Comparison of ENCODE assay signal across 22 cellular contexts in the genomic region with DNA sequence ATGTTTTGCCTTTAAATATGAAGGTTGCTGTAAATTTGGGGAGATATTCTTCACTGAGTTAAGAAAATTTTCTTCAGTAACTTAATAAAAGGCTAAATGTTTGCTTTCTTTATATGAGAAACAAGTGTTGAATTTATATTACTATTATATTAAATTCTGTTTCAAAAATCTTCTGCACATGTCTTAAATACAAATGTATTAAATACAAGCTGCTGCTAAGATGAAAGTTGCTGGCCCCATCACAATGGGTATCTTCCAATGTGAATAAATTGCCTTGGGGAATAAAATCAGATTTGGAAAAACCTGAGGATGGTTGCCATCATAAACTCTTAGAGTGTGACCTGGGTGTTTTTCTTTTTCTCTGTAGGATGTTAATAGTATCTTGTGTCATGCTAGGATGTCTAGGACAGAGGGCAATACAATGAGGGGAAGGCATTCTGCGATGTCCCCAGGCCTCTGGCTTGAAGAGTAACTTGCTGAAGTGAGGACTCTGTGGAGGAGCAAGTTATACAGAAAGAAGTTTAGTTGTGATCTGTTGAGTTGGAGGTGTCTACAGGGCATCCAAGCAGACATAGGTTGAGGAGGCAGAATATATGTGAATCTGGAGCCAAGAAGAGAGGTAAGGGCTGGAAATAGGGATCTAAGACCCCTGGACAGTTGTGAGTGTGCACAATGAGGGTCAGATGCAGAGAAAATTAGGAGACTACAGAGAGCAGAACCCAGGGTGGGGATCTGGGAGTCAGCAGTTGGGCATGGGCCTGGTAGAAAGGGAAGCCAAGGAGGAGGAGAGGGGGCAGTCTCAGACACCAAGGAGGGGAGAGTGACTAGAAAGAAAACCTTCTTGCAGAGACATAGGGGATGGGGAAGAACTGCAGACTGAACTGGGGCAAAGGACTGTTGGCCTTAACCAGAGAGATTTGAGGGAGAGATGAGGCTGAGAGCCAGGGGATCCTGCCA. TPM values are rescaled to one million over a fixed set of nuclear protein-coding genes. Genes with fewer than 3 reads are reported as not detected.
A peak's percentile ranks its signal among the peaks of the same experiment; 100 is the strongest.
DNase-seq lines count a peak whose midpoint lies in the region; ATAC-seq, FAIRE-seq and TF ChIP-seq lines count a peak whose summit lies in the region.
"Had no signal": no experiment of that assay in that cellular context is flagged by ENCODE, and none has a peak within 500 bp of the region (broad histone marks: within the 10 kb centered on the region; RNA-seq: fewer than 3 reads in every experiment).

No MANE protein-coding gene starts in this region.

- peaks cover 31% of the 10 kb centered on the region for H3K4me1 ChIP-seq in KMS-11 (ENCODE audit: low read depth, poor library complexity, severe bottlenecking)
- H3K4me1 ChIP-seq: Peyer's patch had no signal

- peak overlapping the region; percentile 40 for H3K27ac ChIP-seq in KMS-11
- H3K27ac ChIP-seq: GM23248, HL-60, Peyer's patch, SK-N-MC had no signal

- H3K27me3 Mint-ChIP-seq in stimulated activated naive CD8-positive, alpha-beta T cell treated with anti-CD3 and anti-CD28 coated beads, Interleukin-15, Interleukin-2, amounts not matched to agents 100 ng/mL and 50 ng/mL, for 24 hours, result peaks cover 39% of the 10 kb centered on the region
- peaks cover 74% of the 10 kb centered on the region for H3K27me3 Mint-ChIP-seq in stimulated activated naive CD8-positive, alpha-beta T cell treated with anti-CD3 and anti-CD28 coated beads, Interleukin-15, amount 100 ng/mL, for 72 hours
- H3K27me3 Mint-ChIP-seq in stimulated activated naive B cell treated with anti-CD40 and anti-IgM and Interleukin-4, amounts not matched to agents 10 μg/mL and 1 μg/mL and 100 μg/mL, for 72 hours, result peaks cover 0 to 8% of the 10 kb centered on the region in 2 donors
- H3K27me3 Mint-ChIP-seq in glutamatergic neuron (ENCODE audit: unreplicated experiment) (peaks cover 14% of the 10 kb centered on the region), type B pancreatic cell (peaks cover 40% of the 10 kb centered on the region)

- H3K27ac Mint-ChIP-seq in stimulated activated naive CD8-positive, alpha-beta T cell treated with anti-CD3 and anti-CD28 coated beads, Interleukin-15, Interleukin-2, amounts not matched to agents 100 ng/mL and 50 ng/mL, for 24 hours, result no peak overlapping the region
- peak overlapping the region in 1 of 2 donors; percentile 10 for H3K27ac Mint-ChIP-seq in stimulated activated naive CD8-positive, alpha-beta T cell treated with anti-CD3 and anti-CD28 coated beads, Interleukin-15, amount 100 ng/mL, for 72 hours
- H3K27ac Mint-ChIP-seq in stimulated activated naive B cell treated with anti-CD40 and anti-IgM and Interleukin-4, amounts not matched to agents 10 μg/mL and 1 μg/mL and 100 μg/mL, for 72 hours, result peak overlapping the region; percentile 15
- H3K27ac Mint-ChIP-seq in glutamatergic neuron (ENCODE audit: unreplicated experiment) (no peak overlapping the region), type B pancreatic cell (no peak overlapping the region)
- H3K27ac Mint-ChIP-seq: CD4-positive, CD25-positive, alpha-beta regulatory T cell had no signal

- no peak for DNase-seq in stimulated activated naive CD8-positive, alpha-beta T cell treated with anti-CD3 and anti-CD28 coated beads, Interleukin-15, amount 100 ng/mL, for 72 hours
- no peak for DNase-seq in stimulated activated naive B cell treated with anti-CD40 and anti-IgM and Interleukin-4, amounts not matched to agents 10 μg/mL and 1 μg/mL and 100 μg/mL, for 72 hours
- DNase-seq in kidney tubule cell (ENCODE audit: low spot score) (no peak), glutamatergic neuron (no peak), type B pancreatic cell (ENCODE audit: extremely low spot score, unreplicated experiment) (no peak)
- DNase-seq: CD4-positive, CD25-positive, alpha-beta regulatory T cell; DMS53; GM23248; NCI-H2081 treated with DMSO at 0.1 percent for 48 hours; NCI-H510A; NCI-H774 had no signal

- FAIRE-seq in colon (lab: Jason Lieb, UNC), result peak; percentile 24
- FAIRE-seq: GM12878, GM18507, HTR-8/SVneo had no signal

- peaks cover 4% of the 10 kb centered on the region; the same call in 1 of the 2 replicates for H3K79me2 ChIP-seq in KMS-11 (ENCODE audit: insufficient read depth, low read depth)

- no peak for ATAC-seq in stimulated activated naive CD8-positive, alpha-beta T cell treated with anti-CD3 and anti-CD28 coated beads, Interleukin-15, amount 100 ng/mL, for 72 hours
- ATAC-seq in stimulated activated naive B cell treated with anti-CD40 and anti-IgM and Interleukin-4, amounts not matched to agents 10 μg/mL and 1 μg/mL and 100 μg/mL, for 72 hours (replicated peaks), result no peak
- ATAC-seq: GM12878, Right ventricle myocardium inferior had no signal

- no peak for TF ChIP-seq CTCF in KMS-11 (conservative IDR thresholded peaks at IDR 0.05; ENCODE audit: low read depth, low read length)
- TF ChIP-seq CTCF in glutamatergic neuron (IDR thresholded peaks at IDR 0.05; ENCODE audit: partially characterized antibody, unreplicated experiment), result no peak
- no peak for TF ChIP-seq CTCF in type B pancreatic cell (conservative IDR thresholded peaks at IDR 0.05)

- no peak overlapping the region for H3K4me3 ChIP-seq in KMS-11 (IDR thresholded peaks at IDR 0.05; ENCODE audit: insufficient read depth, low read depth, low read length)
- H3K4me3 ChIP-seq: GM12878, GM23248, Peyer's patch, SK-N-MC had no signal

- H2AFZ ChIP-seq in KMS-11 (ENCODE audit: low read depth), result no peak overlapping the region
- H2AFZ ChIP-seq: GM23248 had no signal

- no peaks in the 10 kb centered on the region for H4K20me1 ChIP-seq in KMS-11 (ENCODE audit: insufficient read depth)

- no peaks in the 10 kb centered on the region; the same call in 1 of the 2 replicates for H3K27me3 ChIP-seq in KMS-11 (ENCODE audit: insufficient read depth, low read depth)
- H3K27me3 ChIP-seq: Peyer's patch had no signal

- no peaks in the 10 kb centered on the region for H3K9me3 Mint-ChIP-seq in stimulated activated naive CD8-positive, alpha-beta T cell treated with anti-CD3 and anti-CD28 coated beads, Interleukin-15, Interleukin-2, amounts not matched to agents 100 ng/mL and 50 ng/mL, for 24 hours
- H3K9me3 Mint-ChIP-seq in stimulated activated naive CD8-positive, alpha-beta T cell treated with anti-CD3 and anti-CD28 coated beads, Interleukin-15, amount 100 ng/mL, for 72 hours, result no peaks in the 10 kb centered on the region
- no peaks in the 10 kb centered on the region for H3K9me3 Mint-ChIP-seq in stimulated activated naive B cell treated with anti-CD40 and anti-IgM and Interleukin-4, amounts not matched to agents 10 μg/mL and 1 μg/mL and 100 μg/mL, for 72 hours
- H3K9me3 Mint-ChIP-seq in glutamatergic neuron (ENCODE audit: unreplicated experiment) (peaks cover 3% of the 10 kb centered on the region), type B pancreatic cell (no peaks in the 10 kb centered on the region)

- H3K4me2 ChIP-seq in KMS-11, result no peak overlapping the region; the same call in 1 of the 2 replicates

- peaks cover 17% of the 10 kb centered on the region for H3K4me1 Mint-ChIP-seq in stimulated activated naive CD8-positive, alpha-beta T cell treated with anti-CD3 and anti-CD28 coated beads, Interleukin-15, Interleukin-2, amounts not matched to agents 100 ng/mL and 50 ng/mL, for 24 hours (ENCODE audit: low read depth)
- H3K4me1 Mint-ChIP-seq in stimulated activated naive CD8-positive, alpha-beta T cell treated with anti-CD3 and anti-CD28 coated beads, Interleukin-15, amount 100 ng/mL, for 72 hours, result peaks cover 4% of the 10 kb centered on the region
- peaks cover 68 to 79% of the 10 kb centered on the region in 2 donors for H3K4me1 Mint-ChIP-seq in stimulated activated naive B cell treated with anti-CD40 and anti-IgM and Interleukin-4, amounts not matched to agents 10 μg/mL and 1 μg/mL and 100 μg/mL, for 72 hours
- no peaks in the 10 kb centered on the region for H3K4me1 Mint-ChIP-seq in glutamatergic neuron (ENCODE audit: low read depth, unreplicated experiment)
- no peaks in the 10 kb centered on the region for H3K4me1 Mint-ChIP-seq in type B pancreatic cell (ENCODE audit: unreplicated experiment)
- H3K4me1 Mint-ChIP-seq: CD4-positive, CD25-positive, alpha-beta regulatory T cell had no signal

- no peaks in the 10 kb centered on the region for H3K36me3 ChIP-seq in KMS-11 (ENCODE audit: insufficient read depth)
- H3K36me3 ChIP-seq: Peyer's patch had no signal

- peak overlapping the region; percentile 41 for H3K9ac ChIP-seq in KMS-11
- H3K9ac ChIP-seq: GM23248 had no signal

- peak overlapping the region; percentile 30 for H3K4me3 Mint-ChIP-seq in stimulated activated naive CD8-positive, alpha-beta T cell treated with anti-CD3 and anti-CD28 coated beads, Interleukin-15, Interleukin-2, amounts not matched to agents 100 ng/mL and 50 ng/mL, for 24 hours
- H3K4me3 Mint-ChIP-seq in stimulated activated naive CD8-positive, alpha-beta T cell treated with anti-CD3 and anti-CD28 coated beads, Interleukin-15, amount 100 ng/mL, for 72 hours, result no peak overlapping the region
- H3K4me3 Mint-ChIP-seq in stimulated activated naive B cell treated with anti-CD40 and anti-IgM and Interleukin-4, amounts not matched to agents 10 μg/mL and 1 μg/mL and 100 μg/mL, for 72 hours, result peak overlapping the region; percentile 49 to 60
- H3K4me3 Mint-ChIP-seq in glutamatergic neuron (ENCODE audit: unreplicated experiment), result no peak overlapping the region
- no peak overlapping the region for H3K4me3 Mint-ChIP-seq in type B pancreatic cell
- H3K4me3 Mint-ChIP-seq: CD4-positive, CD25-positive, alpha-beta regulatory T cell had no signal

- no peaks in the 10 kb centered on the region for H3K36me3 Mint-ChIP-seq in stimulated activated naive CD8-positive, alpha-beta T cell treated with anti-CD3 and anti-CD28 coated beads, Interleukin-15, Interleukin-2, amounts not matched to agents 100 ng/mL and 50 ng/mL, for 24 hours (ENCODE audit: low read depth)
- H3K36me3 Mint-ChIP-seq in stimulated activated naive B cell treated with anti-CD40 and anti-IgM and Interleukin-4, amounts not matched to agents 10 μg/mL and 1 μg/mL and 100 μg/mL, for 72 hours, result peaks cover 4 to 16% of the 10 kb centered on the region in 2 donors
- H3K36me3 Mint-ChIP-seq in glutamatergic neuron (ENCODE audit: unreplicated experiment) (no peaks in the 10 kb centered on the region), type B pancreatic cell (no peaks in the 10 kb centered on the region)
- H3K36me3 Mint-ChIP-seq: CD4-positive, CD25-positive, alpha-beta regulatory T cell had no signal

RNA-seq across cellular contexts. Expression of gene IGLL5, which starts 4.8 kb away (rescaled TPM):
- total RNA-seq in glutamatergic neuron (ENCODE audit: unreplicated experiment) (not detected), type B pancreatic cell (ENCODE audit: low replicate concordance) (not detected in 2 replicates)
- total RNA-seq: A673, GM12878, GM23248, Right ventricle myocardium inferior had no signal

Comparison
In these comparisons a context has a peak if more than half of its experiments do, and no peak if none do; other contexts are left out.
1. H3K4me3 Mint-ChIP-seq: peak in stimulated activated naive CD8-positive, alpha-beta T cell treated with anti-CD3 and anti-CD28 coated beads, Interleukin-15, Interleukin-2, amounts not matched to agents 100 ng/mL and 50 ng/mL, for 24 hours (single experiment) and stimulated activated naive B cell treated with anti-CD40 and anti-IgM and Interleukin-4, amounts not matched to agents 10 μg/mL and 1 μg/mL and 100 μg/mL, for 72 hours (2 of 2); none in stimulated activated naive CD8-positive, alpha-beta T cell treated with anti-CD3 and anti-CD28 coated beads, Interleukin-15, amount 100 ng/mL, for 72 hours (0 of 2), glutamatergic neuron (single experiment) and type B pancreatic cell (single experiment).